Comparison of ENCODE assay signal across 2 cellular contexts in genomic region chr7:43938892-43939482, GRCh38.
TF ChIP-seq lines count a peak whose summit lies in the region.

No MANE protein-coding gene starts in this region.

TF ChIP-seq in liver, 16 proteins besides CTCF, POLR2A, EP300 and RAD21:
- TF ChIP-seq RXRA (IDR thresholded peaks at IDR 0.05), result peak; percentile 83
- no peak for TF ChIP-seq HNF4G (IDR thresholded peaks at IDR 0.05)
- TF ChIP-seq JUND (IDR thresholded peaks at IDR 0.05), result peak in 1 of 2 donors; percentile 10
- peak; percentile 42 for TF ChIP-seq FOXA1 (IDR thresholded peaks at IDR 0.05)
- no peak for TF ChIP-seq ATF3 (IDR thresholded peaks at IDR 0.05)
- peak; percentile 63 to 64 for TF ChIP-seq HNF4A (conservative IDR thresholded peaks at IDR 0.05)
- TF ChIP-seq FOXA2 (IDR thresholded peaks at IDR 0.05), result no peak
- TF ChIP-seq SP1 (IDR thresholded peaks at IDR 0.05), result peak; percentile 36

TF ChIP-seq in HepG2, 621 proteins besides CTCF, POLR2A, EP300 and RAD21:
- no peak for TF ChIP-seq CAMTA2 (CRISPR knock-in tag; IDR thresholded peaks at IDR 0.05; ENCODE audit: borderline replicate concordance)
- TF ChIP-seq ZBTB1 (CRISPR knock-in tag; IDR thresholded peaks at IDR 0.05; ENCODE audit: borderline replicate concordance), result no peak
- no peak for TF ChIP-seq YEATS2 (CRISPR knock-in tag; IDR thresholded peaks at IDR 0.05; ENCODE audit: borderline replicate concordance)
